Comparison of ENCODE assay signal across 9 cellular contexts in the genomic region with DNA sequence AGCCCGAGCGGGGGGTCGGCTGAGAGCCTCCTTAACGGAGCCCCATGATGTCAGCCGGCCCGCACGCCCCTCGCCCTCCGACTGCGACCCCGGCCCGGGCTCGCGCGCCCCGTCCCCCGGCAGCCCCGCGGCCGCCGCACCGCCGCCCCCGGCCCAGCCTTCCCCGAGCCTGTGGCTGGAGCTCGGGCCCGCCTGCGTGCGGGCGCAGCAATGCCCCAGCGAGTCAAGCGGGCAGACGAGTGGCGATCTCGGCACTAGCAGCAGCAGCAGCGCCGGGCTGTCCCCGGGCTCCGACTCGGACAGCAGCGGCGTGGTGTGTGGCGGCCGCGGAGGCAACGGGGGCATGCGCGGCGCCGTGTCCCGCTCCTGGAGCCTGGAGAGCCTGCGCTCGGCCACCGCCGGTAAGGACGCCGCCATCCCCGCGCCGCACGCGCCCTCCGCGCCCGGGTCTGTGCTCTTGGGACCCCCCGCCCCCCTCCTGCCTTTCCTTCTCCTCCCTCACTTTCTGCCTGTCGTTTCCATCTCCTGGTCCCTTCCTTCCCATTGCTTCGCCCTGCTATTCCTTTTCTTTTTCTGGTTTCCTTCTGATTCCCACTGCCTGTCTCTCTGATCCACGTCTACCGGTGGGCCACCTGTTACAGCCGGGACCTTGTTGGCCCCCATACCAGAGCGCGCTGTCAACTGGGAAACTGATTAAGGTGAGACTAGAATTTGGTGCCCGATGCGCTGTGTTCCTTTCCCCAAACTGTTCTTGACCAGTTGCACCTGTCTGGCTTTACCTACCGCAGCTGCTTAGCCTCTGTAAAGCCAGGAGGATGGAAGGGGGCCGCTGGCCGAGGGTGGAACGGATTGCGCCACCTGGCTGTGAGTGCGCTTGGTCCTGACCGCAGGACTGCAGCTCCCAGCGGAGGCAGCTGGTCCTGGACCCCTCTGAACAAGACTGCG.
A peak's percentile ranks its signal among the peaks of the same experiment; 100 is the strongest.
DNase-seq lines count a peak whose midpoint lies in the region; ATAC-seq and TF ChIP-seq lines count a peak whose summit lies in the region.
"Had no signal": no experiment of that assay in that cellular context is flagged by ENCODE, and none has a peak within 500 bp of the region (broad histone marks: within the 10 kb centered on the region; RNA-seq: fewer than 3 reads in every experiment).

No MANE protein-coding gene starts in this region.

- ATAC-seq in GM18907 (IDR thresholded peaks at IDR 0.05; ENCODE audit: unreplicated experiment): peak; percentile 49
- no peak for ATAC-seq in GM21528 (IDR thresholded peaks at IDR 0.05; ENCODE audit: low FRiP score, unreplicated experiment)

- H3K27ac ChIP-seq in AG04450 (ENCODE audit: low read depth, low read length): no peak overlapping the region

- CTCF ChIA-PET in AG04450 (lab: Charles Lee): no interaction called here

- POLR2A ChIA-PET in AG04450 (lab: Yijun Ruan, JAX): no interaction called here

- 0 out of 2 replicates have a peak, but pooled peaks have one; percentile 5 for TF ChIP-seq CTCF in AG04450 (IDR thresholded peaks at IDR 0.05; ENCODE audit: low read depth, low read length)

- H3K4me3 Mint-ChIP-seq in activated naive CD8-positive, alpha-beta T cell: peak overlapping the region; percentile 89

- H3K4me3 ChIP-seq in AG04450 (ENCODE audit: low read depth, low read length): no peak overlapping the region

- H3K9me3 ChIP-seq in AG04450 (ENCODE audit: control insufficient read depth, insufficient read depth, low read length): no peaks in the 10 kb centered on the region

- no peak overlapping the region for H3K27ac Mint-ChIP-seq in activated naive CD8-positive, alpha-beta T cell
- H3K27ac Mint-ChIP-seq: activated naive CD4-positive, alpha-beta T cell treated with anti-CD3 and anti-CD28 coated beads, Interleukin-2, amount 50 U/mL, for 72 hours had no signal

- H3K4me1 Mint-ChIP-seq in activated naive CD8-positive, alpha-beta T cell (ENCODE audit: low read depth): peaks cover 8% of the 10 kb centered on the region

- peaks cover 31% of the 10 kb centered on the region for H3K27me3 Mint-ChIP-seq in activated naive CD8-positive, alpha-beta T cell

- DNase-seq in AG04450 (ENCODE audit: low read depth, low spot score) (no peak), islet precursor cell (peak; percentile 88), NOMO-1 treated with dmso at 0.1 percent for 144 hours (lab: John Stamatoyannopoulos, UW; ENCODE audit: unreplicated experiment) (no peak), NCI-H146 treated with DMSO at 0.1 percent for 48 hours (lab: John Stamatoyannopoulos, UW; ENCODE audit: unreplicated experiment) (no peak)
- DNase-seq in stimulated activated naive CD4-positive, alpha-beta T cell treated with Interleukin-2 at 50 U/mL for 16 hours (lab: John Stamatoyannopoulos, UW): no peak

- H3K9me3 Mint-ChIP-seq in activated naive CD8-positive, alpha-beta T cell (ENCODE audit: low read depth): no peaks in the 10 kb centered on the region
- H3K9me3 Mint-ChIP-seq: activated naive CD4-positive, alpha-beta T cell treated with anti-CD3 and anti-CD28 coated beads, Interleukin-2, amount 50 U/mL, for 72 hours had no signal

- peaks cover 34% of the 10 kb centered on the region for H3K27me3 ChIP-seq in AG04450 (ENCODE audit: control insufficient read depth, insufficient read depth, low read length)

- no peaks in the 10 kb centered on the region for H3K36me3 Mint-ChIP-seq in activated naive CD8-positive, alpha-beta T cell
- H3K36me3 Mint-ChIP-seq: activated naive CD4-positive, alpha-beta T cell treated with anti-CD3 and anti-CD28 coated beads, Interleukin-2, amount 50 U/mL, for 72 hours had no signal
